Comparison of ENCODE assay signal across 8 cellular contexts in the genomic region with DNA sequence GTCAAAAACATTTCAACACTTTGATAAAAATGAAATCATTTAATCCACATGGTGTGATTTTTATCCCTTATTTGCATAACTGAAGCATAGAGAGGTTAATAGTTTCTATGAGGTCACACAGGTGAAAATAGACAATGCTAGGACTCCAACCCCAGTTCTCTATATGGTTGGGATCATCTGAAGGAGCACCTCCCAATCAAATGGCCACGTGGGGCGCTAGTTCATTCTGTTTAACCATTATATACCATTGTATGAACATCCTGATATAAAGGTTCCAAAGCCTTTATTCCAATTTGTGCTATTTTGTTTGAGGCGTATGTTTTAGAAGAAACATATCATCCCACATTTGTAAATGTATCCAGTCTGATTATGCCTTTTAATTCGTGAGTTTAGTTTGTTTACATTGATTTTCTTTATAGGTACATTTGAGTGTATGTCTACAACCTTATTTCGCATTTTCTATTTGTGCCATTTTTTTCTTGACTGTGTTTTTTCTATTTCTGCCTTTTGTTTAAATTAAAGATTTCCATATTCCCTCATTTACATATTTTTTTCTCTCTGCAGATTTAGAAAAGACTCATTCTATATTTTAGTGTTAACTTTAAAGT.
DNase-seq lines count a peak whose midpoint lies in the region; ATAC-seq and TF ChIP-seq lines count a peak whose summit lies in the region.

No MANE protein-coding gene starts in this region.

- H3K27me3 Mint-ChIP-seq in endodermal cell (ENCODE audit: insufficient read depth), result no peaks in the 10 kb centered on the region

- CTCF ChIA-PET in GM10248 (lab: Yijun Ruan, JAX), result interaction anchor here (0.7 to 1.7 kb wide), 2 partner anchors 9 to 18 kb away, joined by 3 to 7 read pairs; no protein-coding TSS in a partner anchor

- TF ChIP-seq POLR2A in uterus (IDR thresholded peaks at IDR 0.05), result no peak

- DNase-seq in GM10248 (ENCODE audit: extremely low spot score) (peak; percentile 17), HL-60 (ENCODE audit: low read depth in 1 of 2, low spot score in 1 of 2) (peak; percentile 7 to 30), endodermal cell (peak; percentile 68), uterus (no peak), left cardiac atrium (no peak), NCI-H1417 treated with DMSO at 0.1 percent for 48 hours (lab: John Stamatoyannopoulos, UW) (no peak), NCI-H187 (lab: John Stamatoyannopoulos, UW) (no peak)

- H3K36me3 ChIP-seq in endodermal cell (ENCODE audit: control insufficient read depth, insufficient read depth, low read length) (no peaks in the 10 kb centered on the region), uterus (no peaks in the 10 kb centered on the region)

- H3K27ac Mint-ChIP-seq in endodermal cell, result no peak overlapping the region

- TF ChIP-seq CTCF in GM10248 (IDR thresholded peaks at IDR 0.05; ENCODE audit: control extremely low read depth, extremely low read depth, low read depth, missing control alignments) (peak; percentile 52), HL-60 (IDR thresholded peaks at IDR 0.05; ENCODE audit: insufficient read depth, low read length) (peak; percentile 26), endodermal cell (conservative IDR thresholded peaks at IDR 0.05) (peak; percentile 82), uterus (IDR thresholded peaks at IDR 0.05) (no peak)

- POLR2A ChIA-PET in GM10248 (lab: Yijun Ruan, JAX), result no interaction called here

- H3K4me1 ChIP-seq in endodermal cell (ENCODE audit: control insufficient read depth, insufficient read depth, low read length), result no peaks in the 10 kb centered on the region
- H3K4me1 ChIP-seq in uterus, result no peaks in the 10 kb centered on the region

- ATAC-seq in GM21447 (IDR thresholded peaks at IDR 0.05; ENCODE audit: unreplicated experiment) (peak; percentile 89), left cardiac atrium (no peak)

- H3K4me3 Mint-ChIP-seq in endodermal cell, result no peak overlapping the region

- H3K9ac ChIP-seq in endodermal cell (ENCODE audit: extremely low read depth, low read length, poor library complexity, severe bottlenecking), result no peak overlapping the region

- intact Hi-C loops in uterus (cut with DNase I; ENCODE audit: low total_unique reads) (no loop called here), left cardiac atrium (cut with DNase I) (no loop called here)

- H3K27me3 ChIP-seq in HL-60 (ENCODE audit: insufficient read depth, poor library complexity, severe bottlenecking), result no peaks in the 10 kb centered on the region
- H3K27me3 ChIP-seq in endodermal cell (ENCODE audit: control insufficient read depth, insufficient read depth, low read length, poor library complexity, severe bottlenecking), result no peaks in the 10 kb centered on the region
- no peaks in the 10 kb centered on the region for H3K27me3 ChIP-seq in uterus

- no peaks in the 10 kb centered on the region for H3K36me3 Mint-ChIP-seq in endodermal cell (ENCODE audit: low read depth)

- 61% methylated on average over 5 of the region's 5 CpGs; no CpG with 5 or more reads in 1 of the 2 experiments for WGBS in endodermal cell (ENCODE audit: insufficient coverage in 1 of 2, insufficient read length in 1 of 2), 2 experiments

- H3K27ac ChIP-seq in HL-60 (replicated peaks) (no peak overlapping the region), endodermal cell (ENCODE audit: low read depth, low read length) (no peak overlapping the region), uterus (no peak overlapping the region)

- no peaks in the 10 kb centered on the region for H3K4me1 Mint-ChIP-seq in endodermal cell

- no peaks in the 10 kb centered on the region for H3K9me3 ChIP-seq in endodermal cell (ENCODE audit: control insufficient read depth, low read length)
- H3K9me3 ChIP-seq in uterus, result no peaks in the 10 kb centered on the region

- H3K9me3 Mint-ChIP-seq in endodermal cell, result peaks cover 7% of the 10 kb centered on the region

- no peak overlapping the region for H3K4me3 ChIP-seq in HL-60 (replicated peaks; ENCODE audit: insufficient read depth, low read length)
- H3K4me3 ChIP-seq in endodermal cell (ENCODE audit: low read length), result no peak overlapping the region
- H3K4me3 ChIP-seq in uterus, result no peak overlapping the region

Comparison
In these comparisons a context has a peak if more than half of its experiments do, and no peak if none do; other contexts are left out.
1. DNase-seq: peak in GM10248 (single experiment), HL-60 (2 of 2) and endodermal cell (single experiment); none in uterus (0 of 2), left cardiac atrium (single experiment), NCI-H1417 treated with DMSO at 0.1 percent for 48 hours (single experiment) and NCI-H187 (0 of 2).
2. CTCF ChIP-seq: peak in GM10248 (single experiment), HL-60 (single experiment) and endodermal cell (single experiment); none in uterus (0 of 4).